In genomic region chr7:4178416-4178815, GRCh38 we compare ENCODE assay signal across 27 cellular contexts.
DNase-seq lines count a peak whose midpoint lies in the region; ATAC-seq, FAIRE-seq and TF ChIP-seq lines count a peak whose summit lies in the region.
"Had no signal": no experiment of that assay in that cellular context is flagged by ENCODE, and none has a peak within 500 bp of the region (broad histone marks: within the 10 kb centered on the region; RNA-seq: fewer than 3 reads in every experiment).

No MANE protein-coding gene starts in this region.

- CTCF ChIA-PET in H1 (lab: Charles Lee; ENCODE audit: partially characterized antibody), result interaction anchor here (1.0 to 1.1 kb wide), 2 partner anchors 10 to 288 kb away, joined by 3 to 4 read pairs; no protein-coding TSS in a partner anchor

- H2BK120ac ChIP-seq in H1 (replicated peaks; ENCODE audit: low read depth, low read length) (no peak overlapping the region), neuronal stem cell (ENCODE audit: low read depth, low read length) (no peak overlapping the region)

- WGBS in H1 (ENCODE audit: extremely low coverage in 1 of 2, insufficient coverage in 1 of 2, insufficient read length in 1 of 2, insufficient replicate concordance in 2 of 2, low coverage in 1 of 2, low lambda C conversion rate in 2 of 2, missing lambda C conversion rate in 1 of 2), 2 experiments, result 95% methylated on average over 16 of the region's 16 CpGs; no CpG with 5 or more reads in 1 of the 2 experiments
- WGBS in neuronal stem cell (ENCODE audit: extremely low coverage in 2 of 2, insufficient read length in 2 of 2, insufficient replicate concordance in 1 of 2), 2 donors, result no CpG with 5 or more reads among the region's 16 CpGs

- H2AK5ac ChIP-seq in H1 (ENCODE audit: low read depth, low read length) (no peak overlapping the region; the same call in 1 of the 2 replicates), neuronal stem cell (ENCODE audit: low read depth, low read length) (no peak overlapping the region)

- H3K27me3 ChIP-seq in H1 (replicated peaks in 1 of 4; ENCODE audit: control insufficient read depth in 3 of 4, extremely low read depth in 1 of 4, insufficient read depth in 3 of 4, low read length in 3 of 4), result no peaks in the 10 kb centered on the region
- no peaks in the 10 kb centered on the region for H3K27me3 ChIP-seq in neuronal stem cell (ENCODE audit: control insufficient read depth in 3 of 3, insufficient read depth in 3 of 3, low read depth in 1 of 3, low read length in 3 of 3)
- H3K27me3 ChIP-seq: BE2C, BLaER1 had no signal

- H3K18ac ChIP-seq in H1 (ENCODE audit: extremely low read depth, low read length) (no peak overlapping the region), neuronal stem cell (ENCODE audit: low read length) (peak overlapping the region; percentile 83)

- no peaks in the 10 kb centered on the region for H3K4me1 Mint-ChIP-seq in chondrocyte (ENCODE audit: low read depth)
- H3K4me1 Mint-ChIP-seq: CD14-positive monocyte; CD4-positive, alpha-beta memory T cell; CD4-positive, CD25-positive, alpha-beta regulatory T cell; CD8-positive, alpha-beta memory T cell had no signal

- intact Hi-C loops in kidney (cut with DNase I), result no loop called here

- no peaks in the 10 kb centered on the region for H3K79me1 ChIP-seq in H1 (ENCODE audit: low read depth, low read length)
- H3K79me1 ChIP-seq in neuronal stem cell (ENCODE audit: low read depth, low read length), result no peaks in the 10 kb centered on the region

- H3K27ac Mint-ChIP-seq in chondrocyte (ENCODE audit: unreplicated experiment), result no peak overlapping the region
- H3K27ac Mint-ChIP-seq: CD14-positive monocyte; CD4-positive, alpha-beta memory T cell; CD4-positive, CD25-positive, alpha-beta regulatory T cell; CD8-positive, alpha-beta memory T cell had no signal

- H2AFZ ChIP-seq in H1 (ENCODE audit: low read length) (no peak overlapping the region), neuronal stem cell (ENCODE audit: low read length) (no peak overlapping the region)

- POLR2A ChIA-PET in H1 (lab: Charles Lee; ENCODE audit: partially characterized antibody), result no interaction called here

- no peak overlapping the region for H3K27ac ChIP-seq in H1 (ENCODE audit: low read depth, low read length)
- H3K27ac ChIP-seq in neuronal stem cell (replicated peaks; ENCODE audit: low read length), result no peak overlapping the region
- no peak overlapping the region for H3K27ac ChIP-seq in kidney (ENCODE audit: low read depth in 2 of 2, low read length in 2 of 2)
- H3K27ac ChIP-seq: BLaER1 had no signal

- FAIRE-seq in H1 (lab: Jason Lieb, UNC) (no peak), kidney (lab: Jason Lieb, UNC) (no peak)
- FAIRE-seq: A204.1, GM12878, GM12892, GM18507 had no signal

- H3K4me3 Mint-ChIP-seq in chondrocyte (ENCODE audit: unreplicated experiment), result no peak overlapping the region
- H3K4me3 Mint-ChIP-seq: CD14-positive monocyte; CD4-positive, alpha-beta memory T cell; CD4-positive, CD25-positive, alpha-beta regulatory T cell; CD8-positive, alpha-beta memory T cell had no signal

- peaks cover 17 to 22% of the 10 kb centered on the region in 2 experiments; a peak in 3 of 4 replicates for H3K9me3 ChIP-seq in H1 (ENCODE audit: insufficient read depth in 2 of 2, low read depth in 1 of 2, low read length in 1 of 2)
- peaks cover 4 to 13% of the 10 kb centered on the region in 2 donors for H3K9me3 ChIP-seq in neuronal stem cell (replicated peaks in 1 of 2; ENCODE audit: control insufficient read depth in 2 of 2, insufficient read depth in 1 of 2, low read depth in 1 of 2, low read length in 2 of 2)
- no peaks in the 10 kb centered on the region for H3K9me3 ChIP-seq in kidney (ENCODE audit: control insufficient read depth in 1 of 2, low read length in 2 of 2)

- H3K23ac ChIP-seq in H1 (ENCODE audit: insufficient read length), result no peak overlapping the region
- H3K23ac ChIP-seq in neuronal stem cell (ENCODE audit: low read depth, low read length, poor library complexity), result peak overlapping the region; percentile 82

- H3K4me1 ChIP-seq in H1 (replicated peaks in 1 of 4; ENCODE audit: control insufficient read depth in 3 of 4, insufficient read depth in 4 of 4, low read length in 3 of 4) (no peaks in the 10 kb centered on the region), neuronal stem cell (ENCODE audit: control insufficient read depth in 2 of 2, insufficient read depth in 1 of 2, low read depth in 1 of 2, low read length in 2 of 2) (no peaks in the 10 kb centered on the region), kidney (ENCODE audit: control insufficient read depth in 1 of 2, insufficient read depth in 1 of 2, low read depth in 1 of 2, low read length in 2 of 2) (no peaks in the 10 kb centered on the region)
- H3K4me1 ChIP-seq: BE2C, BLaER1 had no signal

- H4K8ac ChIP-seq in H1 (ENCODE audit: extremely low read depth, insufficient read depth, low read length) (no peak overlapping the region), neuronal stem cell (ENCODE audit: low read depth, low read length) (no peak overlapping the region)

- H4K5ac ChIP-seq in H1 (ENCODE audit: insufficient read length, low read depth, low read length), result peak overlapping the region; percentile 18

- H2BK15ac ChIP-seq in H1 (ENCODE audit: low read length) (no peak overlapping the region), neuronal stem cell (ENCODE audit: low read length) (no peak overlapping the region)

- ATAC-seq in HG02885 (IDR thresholded peaks at IDR 0.05; ENCODE audit: poor library complexity, unreplicated experiment), result no peak
- ATAC-seq: GM12878 had no signal

- H3K56ac ChIP-seq in H1 (replicated peaks; ENCODE audit: insufficient read length, low read depth, low read length), result no peak overlapping the region

- H3K27me3 Mint-ChIP-seq in chondrocyte (ENCODE audit: low read depth), result no peaks in the 10 kb centered on the region
- H3K27me3 Mint-ChIP-seq: CD4-positive, alpha-beta memory T cell; CD4-positive, CD25-positive, alpha-beta regulatory T cell; CD8-positive, alpha-beta memory T cell had no signal

- H3K36me3 ChIP-seq in H1 (ENCODE audit: control insufficient read depth in 2 of 4, insufficient read depth in 4 of 4, low read length in 3 of 4) (no peaks in the 10 kb centered on the region), neuronal stem cell (replicated peaks in 1 of 2; ENCODE audit: control insufficient read depth in 2 of 2, insufficient read depth in 2 of 2, low read length in 2 of 2) (no peaks in the 10 kb centered on the region), kidney (ENCODE audit: control insufficient read depth in 1 of 2, insufficient read depth in 2 of 2, low read length in 2 of 2) (no peaks in the 10 kb centered on the region)
- H3K36me3 ChIP-seq: BE2C, BLaER1 had no signal

- no peak for TF ChIP-seq POLR2A in H1 (IDR thresholded peaks at IDR 0.05; ENCODE audit: control extremely low read depth in 1 of 2, low read depth in 2 of 2, low read length in 2 of 2)

- H2BK20ac ChIP-seq in H1 (ENCODE audit: low read length), result no peak overlapping the region

- H4K20me1 ChIP-seq in H1 (replicated peaks in 1 of 2; ENCODE audit: control insufficient read depth in 1 of 2, insufficient read depth in 2 of 2, low read length in 2 of 2), result no peaks in the 10 kb centered on the region
- H4K20me1 ChIP-seq: BLaER1 had no signal

- H2BK5ac ChIP-seq in H1 (ENCODE audit: low read depth, low read length) (no peak overlapping the region), neuronal stem cell (ENCODE audit: low read length) (no peak overlapping the region)

- H3K79me2 ChIP-seq in H1 (ENCODE audit: control insufficient read depth in 1 of 2, insufficient read depth in 2 of 2, low read length in 2 of 2), result no peaks in the 10 kb centered on the region

- H3K14ac ChIP-seq in H1 (ENCODE audit: insufficient read length), result no peak overlapping the region
- H3K14ac ChIP-seq in neuronal stem cell (ENCODE audit: low read length), result no peak overlapping the region

- no peak overlapping the region for H4K91ac ChIP-seq in H1 (replicated peaks; ENCODE audit: insufficient read length, low read length)
- H4K91ac ChIP-seq in neuronal stem cell (ENCODE audit: low read depth, low read length, poor library complexity), result no peak overlapping the region

- TF ChIP-seq CTCF in chondrocyte (IDR thresholded peaks at IDR 0.05) (no peak), H1 (IDR thresholded peaks at IDR 0.05; ENCODE audit: control extremely low read depth in 1 of 3, insufficient read depth in 1 of 3, low read depth in 1 of 3, low read length in 3 of 3) (no peak), kidney (IDR thresholded peaks at IDR 0.05; ENCODE audit: borderline replicate concordance, extremely low read depth, insufficient read depth) (no peak)

- H2BK12ac ChIP-seq in H1 (ENCODE audit: low read depth, low read length) (no peak overlapping the region), neuronal stem cell (ENCODE audit: low read length) (peak overlapping the region; percentile 16)

- no peaks in the 10 kb centered on the region for H3K23me2 ChIP-seq in H1 (ENCODE audit: low read depth, low read length)

- H3K36me3 Mint-ChIP-seq in chondrocyte (ENCODE audit: low read depth), result peaks cover 2% of the 10 kb centered on the region
- H3K36me3 Mint-ChIP-seq: CD14-positive monocyte; CD4-positive, alpha-beta memory T cell; CD4-positive, CD25-positive, alpha-beta regulatory T cell; CD8-positive, alpha-beta memory T cell had no signal

- no peaks in the 10 kb centered on the region for H3K9me3 Mint-ChIP-seq in chondrocyte (ENCODE audit: low read depth)

- no peak overlapping the region for H3K4me2 ChIP-seq in H1 (ENCODE audit: insufficient read depth in 1 of 2, low read depth in 2 of 2, low read length in 2 of 2)
- H3K4me2 ChIP-seq in neuronal stem cell (ENCODE audit: insufficient read depth, low read length, poor library complexity, severe bottlenecking), result no peak overlapping the region
- H3K4me2 ChIP-seq: BLaER1 had no signal

- no peak overlapping the region for H3K4me3 ChIP-seq in H1 (ENCODE audit: extremely low read depth in 1 of 4, insufficient read depth in 2 of 4, low read depth in 3 of 4, low read length in 4 of 4)
- H3K4me3 ChIP-seq in neuronal stem cell (ENCODE audit: low read length in 2 of 2), result no peak overlapping the region
- no peak overlapping the region for H3K4me3 ChIP-seq in kidney (ENCODE audit: low read length in 2 of 2)
- H3K4me3 ChIP-seq: BLaER1, GM12878 had no signal

- H3K9ac ChIP-seq in H1 (replicated peaks in 1 of 4; ENCODE audit: extremely low read depth in 1 of 4, low read depth in 3 of 4, low read length in 3 of 4) (no peak overlapping the region), neuronal stem cell (ENCODE audit: low read depth, low read length, poor library complexity) (no peak overlapping the region), kidney (ENCODE audit: low read length in 2 of 2) (no peak overlapping the region)
- H3K9ac ChIP-seq: BLaER1 had no signal

- no peak for TF ChIP-seq RAD21 in H1 (IDR thresholded peaks at IDR 0.05 in 1 of 2, conservative IDR thresholded peaks at IDR 0.05 in 1 of 2; ENCODE audit: low read depth in 2 of 2, low read length in 2 of 2)

- TF ChIP-seq EP300 in H1 (IDR thresholded peaks at IDR 0.05; ENCODE audit: borderline replicate concordance in 1 of 2, low read depth in 2 of 2, low read length in 2 of 2), result no peak

- H3K4ac ChIP-seq in H1 (replicated peaks; ENCODE audit: insufficient read length, low read depth, low read length) (no peak overlapping the region), neuronal stem cell (ENCODE audit: low read length) (no peak overlapping the region)

- DNase-seq in chondrocyte (ENCODE audit: low spot score) (peak; percentile 82), H1 (ENCODE audit: low read depth in 1 of 2, low spot score in 2 of 2) (no peak), neuronal stem cell (ENCODE audit: low spot score) (no peak), NOMO-1 treated with DMSO at 0.1 percent for 48 hours (lab: John Stamatoyannopoulos, UW; ENCODE audit: unreplicated experiment) (no peak), kidney (no peak)
- DNase-seq: 8988T; ACHN; BE2C; C1 segment of cervical spinal cord; CD4-positive, alpha-beta memory T cell; CD4-positive, CD25-positive, alpha-beta regulatory T cell; COR-L47; DMS 273 treated with DMSO at 0.1 percent for 48 hours; DMS153; DMS53; DMS79; DND-41; EL; GDM1 had no signal
